25 cellular contexts compared by ENCODE assay signal in genomic region chr20:42938486-42939205, GRCh38.
"Had no signal": no experiment of that assay in that cellular context is flagged by ENCODE, and none has a peak within 500 bp of the region (broad histone marks: within the 10 kb centered on the region; RNA-seq: fewer than 3 reads in every experiment).

No MANE protein-coding gene starts in this region.

- H3K4me3 Mint-ChIP-seq: activated B cell treated with CpG ODN at 0.5 μM for 24 hours; activated CD4-positive, alpha-beta T cell treated with anti-CD3 and anti-CD28 coated beads, Interleukin-2, amount 10 ng/mL, durations not matched to agents 24 days and 14 days; activated naive CD4-positive, alpha-beta T cell treated with anti-CD3 and anti-CD28 coated beads for 36 hours; activated naive CD8-positive, alpha-beta T cell; activated T-cell treated with anti-CD3 and anti-CD28 coated beads, Interleukin-2, amount 50 U/mL, for 4 hours; activated T-helper 17 cell treated with anti-CD3 and anti-CD28 coated beads, Interleukin-2, amount 50 U/mL, for 72 hours; T-helper 17 cell had no signal

- DNase-seq: activated B cell treated with CpG ODN at 0.5 μM for 24 hours; activated CD4-positive, alpha-beta T cell treated with anti-CD3 and anti-CD28 coated beads for 1 hour; activated CD4-positive, alpha-beta T cell treated with anti-CD3 and anti-CD28 coated beads, Interleukin-2, amount 10 ng/mL, durations not matched to agents 24 days and 14 days; activated CD4-positive, alpha-beta T cell treated with anti-CD3 and anti-CD28 coated beads, Interleukin-2, amount 50 U/mL, for 48 hours; activated gamma-delta T cell; activated naive CD4-positive, alpha-beta T cell treated with anti-CD3 and anti-CD28 coated beads for 36 hours; activated T-cell treated with anti-CD3 and anti-CD28 coated beads, Interleukin-2, amount 50 U/mL, for 4 hours; amygdala; brain microvascular endothelial cell; Kasumi-1; NCI-H1092; NCI-H1417; NCI-H1930; NCI-H2107; NCI-H2171 treated with DMSO at 0.1 percent for 48 hours; NCI-H226; NCI-H510A; NCI-H69; NK-92 treated with Interleukin-12 subunit alpha and Interleukin-12 subunit beta, amount 100 ng/mL, for 24 hours; SHP77 treated with DMSO at 0.1 percent for 48 hours; T-helper 17 cell; T-helper 9 cell had no signal

- ATAC-seq: activated T-cell treated with anti-CD3 and anti-CD28 coated beads, Interleukin-2, amount 50 U/mL, for 4 hours; activated T-helper 17 cell treated with anti-CD3 and anti-CD28 coated beads, Interleukin-2, amount 50 U/mL, for 72 hours; K562; T-helper 17 cell had no signal

- H3K36me3 ChIP-seq: brain microvascular endothelial cell had no signal

- H3K27me3 Mint-ChIP-seq: activated B cell treated with CpG ODN at 0.5 μM for 24 hours; activated CD4-positive, alpha-beta T cell treated with anti-CD3 and anti-CD28 coated beads, Interleukin-2, amount 10 ng/mL, durations not matched to agents 24 days and 14 days; activated naive CD8-positive, alpha-beta T cell; activated T-helper 17 cell treated with anti-CD3 and anti-CD28 coated beads, Interleukin-2, amount 50 U/mL, for 72 hours; T-helper 17 cell had no signal

- H3K4me1 Mint-ChIP-seq: activated B cell treated with CpG ODN at 0.5 μM for 24 hours; activated CD4-positive, alpha-beta T cell treated with anti-CD3 and anti-CD28 coated beads, Interleukin-2, amount 10 ng/mL, durations not matched to agents 24 days and 14 days; activated T-helper 17 cell treated with anti-CD3 and anti-CD28 coated beads, Interleukin-2, amount 50 U/mL, for 72 hours; T-helper 17 cell had no signal

- H3K27me3 ChIP-seq: brain microvascular endothelial cell had no signal

- H3K4me3 ChIP-seq: K562 had no signal

- H3K36me3 Mint-ChIP-seq: activated naive CD8-positive, alpha-beta T cell had no signal

- H3K9me3 Mint-ChIP-seq: activated CD4-positive, alpha-beta T cell treated with anti-CD3 and anti-CD28 coated beads, Interleukin-2, amount 10 ng/mL, durations not matched to agents 24 days and 14 days; activated naive CD4-positive, alpha-beta T cell treated with anti-CD3 and anti-CD28 coated beads for 36 hours; activated T-cell treated with anti-CD3 and anti-CD28 coated beads, Interleukin-2, amount 50 U/mL, for 4 hours had no signal

- H3K27ac ChIP-seq: brain microvascular endothelial cell had no signal

- H3K27ac Mint-ChIP-seq: activated B cell treated with CpG ODN at 0.5 μM for 24 hours; activated CD4-positive, alpha-beta T cell treated with anti-CD3 and anti-CD28 coated beads, Interleukin-2, amount 10 ng/mL, durations not matched to agents 24 days and 14 days; activated naive CD4-positive, alpha-beta T cell treated with anti-CD3 and anti-CD28 coated beads for 36 hours; activated naive CD8-positive, alpha-beta T cell; activated T-helper 17 cell treated with anti-CD3 and anti-CD28 coated beads, Interleukin-2, amount 50 U/mL, for 72 hours; T-helper 17 cell had no signal
